Comparison of ENCODE assay signal across 20 cellular contexts in the genomic region with DNA sequence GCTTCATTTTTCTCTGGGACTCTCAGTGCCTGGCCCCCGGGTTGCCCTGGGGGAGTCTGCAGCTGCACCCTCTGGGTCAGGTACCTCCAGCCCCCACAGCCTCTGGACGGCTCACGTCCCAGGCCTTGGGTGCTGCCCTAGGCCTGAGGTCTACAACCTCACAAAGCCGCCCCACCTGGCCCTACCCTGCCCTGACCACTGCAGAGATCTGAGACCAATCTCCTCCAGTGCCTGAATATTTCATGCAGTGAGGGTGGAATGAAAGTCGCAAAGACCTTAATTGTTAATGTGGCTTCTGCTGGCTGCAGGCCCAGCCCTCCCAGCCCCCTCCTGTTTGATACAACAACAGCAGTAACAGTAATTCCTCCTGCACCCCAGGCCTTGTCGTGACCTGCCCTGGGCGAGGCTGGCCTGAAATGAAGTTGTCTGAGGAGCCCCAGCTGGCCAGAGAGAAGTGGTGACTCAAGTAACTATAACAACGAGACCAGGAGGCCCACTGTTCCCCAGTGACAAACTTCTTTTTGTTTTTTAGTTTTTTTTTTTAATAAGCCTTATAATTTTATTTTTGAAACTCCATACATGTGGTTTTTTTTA. TPM values are rescaled to one million over a fixed set of nuclear protein-coding genes. Genes with fewer than 3 reads are reported as not detected.
DNase-seq lines count a peak whose midpoint lies in the region; ATAC-seq, FAIRE-seq and TF ChIP-seq lines count a peak whose summit lies in the region.
"Had no signal": no experiment of that assay in that cellular context is flagged by ENCODE, and none has a peak within 500 bp of the region (broad histone marks: within the 10 kb centered on the region; RNA-seq: fewer than 3 reads in every experiment).

No MANE protein-coding gene starts in this region.

- H3K4me1 Mint-ChIP-seq in activated naive CD4-positive, alpha-beta T cell treated with anti-CD3 and anti-CD28 coated beads, Interleukin-2, amount 10 ng/mL, durations not matched to agents 7 days and 5 days, result peaks cover 2% of the 10 kb centered on the region
- H3K4me1 Mint-ChIP-seq: activated CD8-positive, alpha-beta memory T cell treated with anti-CD3 and anti-CD28 coated beads, Interleukin-2, amount 10 ng/mL, durations not matched to agents 7 days and 5 days; activated naive CD4-positive, alpha-beta T cell treated with anti-CD3 and anti-CD28 coated beads, Interleukin-2, amount 50 U/mL, for 24 hours had no signal

- POLR2A ChIA-PET in endothelial cell of umbilical vein (lab: Charles Lee) (no interaction called here), GM10248 (lab: Yijun Ruan, JAX) (no interaction called here)

- FAIRE-seq in endothelial cell of umbilical vein (lab: Jason Lieb, UNC), result peak; percentile 12
- FAIRE-seq: G401.6, GM18507 had no signal

- H3K9me3 ChIP-seq in endothelial cell of umbilical vein (replicated peaks; ENCODE audit: control insufficient read depth, insufficient read depth, low read length), result no peaks in the 10 kb centered on the region
- H3K9me3 ChIP-seq: BLaER1, SJCRH30 had no signal

- H3K36me3 Mint-ChIP-seq in activated naive CD4-positive, alpha-beta T cell treated with anti-CD3 and anti-CD28 coated beads, Interleukin-2, amount 10 ng/mL, durations not matched to agents 7 days and 5 days, result no peaks in the 10 kb centered on the region
- H3K36me3 Mint-ChIP-seq: activated CD8-positive, alpha-beta memory T cell treated with anti-CD3 and anti-CD28 coated beads, Interleukin-2, amount 10 ng/mL, durations not matched to agents 7 days and 5 days; activated naive CD4-positive, alpha-beta T cell treated with anti-CD3 and anti-CD28 coated beads, Interleukin-2, amount 50 U/mL, for 24 hours had no signal

- no peak overlapping the region for H3K4me3 Mint-ChIP-seq in activated naive CD4-positive, alpha-beta T cell treated with anti-CD3 and anti-CD28 coated beads, Interleukin-2, amount 10 ng/mL, durations not matched to agents 7 days and 5 days
- H3K4me3 Mint-ChIP-seq: activated CD8-positive, alpha-beta memory T cell treated with anti-CD3 and anti-CD28 coated beads, Interleukin-2, amount 10 ng/mL, durations not matched to agents 7 days and 5 days; activated naive CD4-positive, alpha-beta T cell treated with anti-CD3 and anti-CD28 coated beads, Interleukin-2, amount 50 U/mL, for 24 hours had no signal

- BruUV-seq in endothelial cell of umbilical vein (replicated peaks; lab: Mats Ljungman, UMichigan), result no TSS peak

- peak; percentile 31 for DNase-seq in EL
- DNase-seq in NCI-H1105 (lab: John Stamatoyannopoulos, UW), result peak; percentile 55
- no peak for DNase-seq in endothelial cell of umbilical vein (ENCODE audit: low read depth, low spot score)
- DNase-seq in myocyte (ENCODE audit: low read depth), result peak; percentile 39
- DNase-seq in sciatic nerve (ENCODE audit: low spot score), result no peak
- DNase-seq in GM10248 (ENCODE audit: extremely low spot score), result no peak
- no peak for DNase-seq in activated naive CD4-positive, alpha-beta T cell treated with anti-CD3 and anti-CD28 coated beads, Interleukin-2, amount 10 ng/mL, durations not matched to agents 7 days and 5 days
- DNase-seq: activated CD8-positive, alpha-beta memory T cell treated with anti-CD3 and anti-CD28 coated beads, Interleukin-2, amount 10 ng/mL, durations not matched to agents 7 days and 5 days; cerebellar nuclear complex; midbrain; NCI-H146; NK-92 treated with Interleukin-12 subunit alpha and Interleukin-12 subunit beta, amount 100 ng/mL, for 24 hours; SJCRH30; stimulated activated CD4-positive, alpha-beta T cell treated with anti-CD3 and anti-CD28 coated beads, Interleukin-4, amount 100 ng/mL, for 4 hours; stimulated activated naive CD4-positive, alpha-beta T cell had no signal

- ATAC-seq in sciatic nerve (no peak), GM21423 (IDR thresholded peaks at IDR 0.05; ENCODE audit: unreplicated experiment) (no peak)
- ATAC-seq: activated CD8-positive, alpha-beta memory T cell treated with anti-CD3 and anti-CD28 coated beads, Interleukin-2, amount 10 ng/mL, durations not matched to agents 7 days and 5 days had no signal

- no peak overlapping the region for H2AFZ ChIP-seq in endothelial cell of umbilical vein (ENCODE audit: low read depth, low read length)

- CTCF ChIA-PET in endothelial cell of umbilical vein (lab: Charles Lee) (interaction anchor here (0.9 kb wide), 1 partner anchor 11 kb away, joined by 3 read pairs; no protein-coding TSS in a partner anchor), GM10248 (lab: Yijun Ruan, JAX) (no interaction called here)
- CTCF ChIA-PET in activated naive CD4-positive, alpha-beta T cell treated with anti-CD3 and anti-CD28 coated beads, Interleukin-2, amount 10 ng/mL, durations not matched to agents 7 days and 5 days (lab: Charles Lee), result no interaction called here

- no peaks in the 10 kb centered on the region for H3K36me3 ChIP-seq in endothelial cell of umbilical vein (ENCODE audit: control insufficient read depth in 2 of 2, extremely low read depth in 1 of 2, insufficient read depth in 2 of 2, low read length in 2 of 2)
- H3K36me3 ChIP-seq: BLaER1, SJCRH30 had no signal

- H3K4me1 ChIP-seq in endothelial cell of umbilical vein (ENCODE audit: control insufficient read depth, extremely low read depth, insufficient read depth, low read length), result peaks cover 22% of the 10 kb centered on the region
- H3K4me1 ChIP-seq: BLaER1 had no signal

- no peak overlapping the region for H3K4me2 ChIP-seq in endothelial cell of umbilical vein (ENCODE audit: insufficient read depth, low read length)
- H3K4me2 ChIP-seq: BLaER1 had no signal

- H3K9me1 ChIP-seq in endothelial cell of umbilical vein (replicated peaks; ENCODE audit: control insufficient read depth, extremely low read depth, insufficient read depth, low read length), result no peaks in the 10 kb centered on the region

- H3K27ac ChIP-seq in endothelial cell of umbilical vein (ENCODE audit: insufficient read depth, low read depth, low read length), result no peak overlapping the region
- H3K27ac ChIP-seq: BLaER1, SJCRH30 had no signal

- TF ChIP-seq CTCF in endothelial cell of umbilical vein (IDR thresholded peaks at IDR 0.05; ENCODE audit: extremely low read depth in 1 of 2, insufficient read depth in 1 of 2, low read depth in 1 of 2, low read length in 2 of 2), result no peak
- TF ChIP-seq CTCF in GM10248 (IDR thresholded peaks at IDR 0.05; ENCODE audit: control extremely low read depth, extremely low read depth, low read depth, missing control alignments), result no peak

- no peaks in the 10 kb centered on the region for H3K9me3 Mint-ChIP-seq in activated naive CD4-positive, alpha-beta T cell treated with anti-CD3 and anti-CD28 coated beads, Interleukin-2, amount 10 ng/mL, durations not matched to agents 7 days and 5 days
- H3K9me3 Mint-ChIP-seq: activated naive CD4-positive, alpha-beta T cell treated with anti-CD3 and anti-CD28 coated beads, Interleukin-2, amount 50 U/mL, for 24 hours had no signal

- H3K27ac Mint-ChIP-seq in activated naive CD4-positive, alpha-beta T cell treated with anti-CD3 and anti-CD28 coated beads, Interleukin-2, amount 10 ng/mL, durations not matched to agents 7 days and 5 days, result no peak overlapping the region
- H3K27ac Mint-ChIP-seq: activated CD8-positive, alpha-beta memory T cell treated with anti-CD3 and anti-CD28 coated beads, Interleukin-2, amount 10 ng/mL, durations not matched to agents 7 days and 5 days; activated naive CD4-positive, alpha-beta T cell treated with anti-CD3 and anti-CD28 coated beads, Interleukin-2, amount 50 U/mL, for 24 hours had no signal

- no peak for TF ChIP-seq POLR2A in endothelial cell of umbilical vein (IDR thresholded peaks at IDR 0.05; ENCODE audit: low read depth, low read length)

- no peaks in the 10 kb centered on the region for H3K27me3 ChIP-seq in endothelial cell of umbilical vein (ENCODE audit: control insufficient read depth in 2 of 2, insufficient read depth in 2 of 2, low read length in 2 of 2)
- H3K27me3 ChIP-seq: BLaER1, SJCRH30 had no signal

- intact Hi-C loops in endothelial cell of umbilical vein (cut with micrococcal nuclease), result no loop called here
- intact Hi-C loops in sciatic nerve (cut with DNase I), result no loop called here

- no peaks in the 10 kb centered on the region for H3K79me2 ChIP-seq in endothelial cell of umbilical vein (ENCODE audit: control insufficient read depth, insufficient read depth, low read length)

- dilution Hi-C loops in endothelial cell of umbilical vein (cut with MboI; ENCODE audit: extremely low pct_ligation_motif_present, low sequenced_read_pairs), result no loop called here

- no peak overlapping the region for H3K9ac ChIP-seq in endothelial cell of umbilical vein (replicated peaks; ENCODE audit: extremely low read depth, insufficient read depth, low read length)
- H3K9ac ChIP-seq: BLaER1 had no signal

- H3K27me3 Mint-ChIP-seq in activated naive CD4-positive, alpha-beta T cell treated with anti-CD3 and anti-CD28 coated beads, Interleukin-2, amount 10 ng/mL, durations not matched to agents 7 days and 5 days, result peaks cover 35% of the 10 kb centered on the region

- H4K20me1 ChIP-seq in endothelial cell of umbilical vein (replicated peaks; ENCODE audit: control insufficient read depth, extremely low read depth, insufficient read depth, low read length), result no peaks in the 10 kb centered on the region

- no peak overlapping the region for H3K4me3 ChIP-seq in endothelial cell of umbilical vein (replicated peaks in 1 of 3; ENCODE audit: insufficient read depth in 1 of 3, low read depth in 1 of 3, low read length in 3 of 3)
- H3K4me3 ChIP-seq: BLaER1, SJCRH30 had no signal

RNA-seq across cellular contexts. Expression of a gene that starts 8.8 kb away (rescaled TPM):
- 17.8 and 22.2 TPM in 2 replicates for total RNA-seq in endothelial cell of umbilical vein
- polyA plus RNA-seq in endothelial cell of umbilical vein, result 6.5 and 7.5 TPM in 2 replicates
- polyA plus RNA-seq in endothelial cell of umbilical vein (2011; cell fraction: cytosol; rRNA removed), result 8.3 and 10.0 TPM in 2 replicates
- polyA plus RNA-seq in endothelial cell of umbilical vein (2011; cell fraction: nucleus; rRNA removed), result 8.3 and 9.3 TPM in 2 replicates
- polyA plus RNA-seq in endothelial cell of umbilical vein (2012), result 9.1 and 9.5 TPM in 2 replicates
- 13.6 and 14.0 TPM in 2 replicates for polyA minus RNA-seq in endothelial cell of umbilical vein
- polyA minus RNA-seq in endothelial cell of umbilical vein (2011; cell fraction: cytosol; rRNA and poly(A)+ RNA removed), result 29.1 TPM
- 4.2 and 5.7 TPM in 2 replicates for polyA minus RNA-seq in endothelial cell of umbilical vein (2011; cell fraction: nucleus; rRNA and poly(A)+ RNA removed)
- 3.2 and 6.1 TPM in 2 replicates for total RNA-seq in myocyte
- polyA plus RNA-seq in myocyte (2012), result 4.4 TPM
- total RNA-seq in sciatic nerve, result 9.0 TPM

RNA-seq across cellular contexts. Expression of a gene that starts 32.1 kb away (rescaled TPM):
- total RNA-seq in endothelial cell of umbilical vein (2.0 and 2.1 TPM in 2 replicates), myocyte (0.32 and 0.36 TPM in 2 replicates), sciatic nerve (4.2 TPM)
- 1.3 TPM in 2 replicates for polyA plus RNA-seq in endothelial cell of umbilical vein
- polyA plus RNA-seq in endothelial cell of umbilical vein (2011; cell fraction: cytosol; rRNA removed), result 0.63 and 0.96 TPM in 2 replicates
- polyA plus RNA-seq in endothelial cell of umbilical vein (2011; cell fraction: nucleus; rRNA removed), result 0.99 and 1.3 TPM in 2 replicates
- 1.3 and 2.9 TPM in 2 replicates for polyA plus RNA-seq in endothelial cell of umbilical vein (2012)
- polyA minus RNA-seq in endothelial cell of umbilical vein, result 0.96 and 1.5 TPM in 2 replicates
- not detected for polyA minus RNA-seq in endothelial cell of umbilical vein (2011; cell fraction: cytosol; rRNA and poly(A)+ RNA removed)
- 1.2 and 2.0 TPM in 2 replicates for polyA minus RNA-seq in endothelial cell of umbilical vein (2011; cell fraction: nucleus; rRNA and poly(A)+ RNA removed)
- polyA plus RNA-seq in myocyte (2012), result 0.52 TPM
- total RNA-seq: SJCRH30 had no signal

Comparison
In these comparisons a context has a peak if more than half of its experiments do, and no peak if none do; other contexts are left out.
1. DNase-seq: peak in EL (single experiment), NCI-H1105 (single experiment) and myocyte (single experiment); none in endothelial cell of umbilical vein (single experiment), sciatic nerve (single experiment), GM10248 (single experiment) and activated naive CD4-positive, alpha-beta T cell treated with anti-CD3 and anti-CD28 coated beads, Interleukin-2, amount 10 ng/mL, durations not matched to agents 7 days and 5 days (single experiment).